In the genomic region with DNA sequence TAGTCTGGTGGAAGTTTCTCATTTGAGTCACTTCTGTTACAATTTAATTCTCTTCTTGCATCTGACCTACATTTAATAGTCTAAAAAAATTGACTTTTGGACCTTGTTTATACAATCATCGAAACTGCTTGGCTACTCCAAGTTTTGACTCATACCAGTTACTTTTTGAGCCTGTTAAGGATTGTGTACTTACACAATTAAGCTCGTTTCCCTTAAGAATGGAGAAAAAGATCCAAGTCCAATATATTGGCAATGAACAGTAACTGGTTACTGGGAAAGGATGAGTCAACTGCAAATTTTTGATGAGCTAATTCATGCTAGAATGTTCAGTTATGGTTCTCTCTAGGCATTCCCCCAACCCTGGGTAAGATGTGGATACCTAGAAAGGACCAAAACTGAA, we compare ENCODE assay signal across 18 cellular contexts. TPM values are rescaled to one million over a fixed set of nuclear protein-coding genes. Genes with fewer than 3 reads are reported as not detected.
DNase-seq lines count a peak whose midpoint lies in the region; ATAC-seq and TF ChIP-seq lines count a peak whose summit lies in the region.
"Had no signal": no experiment of that assay in that cellular context is flagged by ENCODE, and none has a peak within 500 bp of the region (broad histone marks: within the 10 kb centered on the region; RNA-seq: fewer than 3 reads in every experiment).

No MANE protein-coding gene starts in this region.

- peaks cover 0 to 11% of the 10 kb centered on the region in 2 donors for H3K4me1 ChIP-seq in right atrium auricular region
- H3K4me1 ChIP-seq: BLaER1 had no signal

- intact Hi-C loops in left ventricle myocardium superior (cut with micrococcal nuclease) = no loop called here

- no peaks in the 10 kb centered on the region for H3K36me3 ChIP-seq in right atrium auricular region
- H3K36me3 ChIP-seq: BLaER1 had no signal

- no peaks in the 10 kb centered on the region for H3K27me3 ChIP-seq in right atrium auricular region

- DNase-seq in left ventricle myocardium superior (no peak), right atrium auricular region (ENCODE audit: low spot score) (no peak), fibroblast of gingiva (ENCODE audit: low read depth) (peak; percentile 0), kidney tubule cell (ENCODE audit: low spot score) (peak; percentile 59), stromal cell of bone marrow (ENCODE audit: low read depth) (peak; percentile 28), inferior parietal cortex (ENCODE audit: extremely low spot score) (no peak)
- DNase-seq: 8988T; HCEC 1CT; NCI-H146; NCI-H2107; NCI-H226; NCI-H69; NK-92 treated with Interleukin-12 subunit alpha and Interleukin-12 subunit beta, amount 100 ng/mL, for 24 hours; OCI-M1 had no signal

- H3K27ac ChIP-seq in right atrium auricular region = no peak overlapping the region
- H3K27ac ChIP-seq: BLaER1 had no signal

- no peaks in the 10 kb centered on the region for H3K9me3 ChIP-seq in right atrium auricular region
- H3K9me3 ChIP-seq: BLaER1 had no signal

- no peak overlapping the region for H3K4me3 ChIP-seq in right atrium auricular region
- H3K4me3 ChIP-seq: BLaER1 had no signal

- peak; percentile 17 for ATAC-seq in left ventricle myocardium superior
- no peak for ATAC-seq in GM18511 (IDR thresholded peaks at IDR 0.05; ENCODE audit: unreplicated experiment)
- no peak for ATAC-seq in HG02623 (IDR thresholded peaks at IDR 0.05; ENCODE audit: unreplicated experiment)

- no peak for TF ChIP-seq CTCF in right atrium auricular region (IDR thresholded peaks at IDR 0.05)

RNA-seq across cellular contexts. Expression of a gene that starts 58.2 kb away (rescaled TPM):
- total RNA-seq in left ventricle myocardium superior (not detected), right atrium auricular region (not detected)
- total RNA-seq: HT1080 had no signal

Comparison
In these comparisons a context has a peak if more than half of its experiments do, and no peak if none do; other contexts are left out.
1. DNase-seq: peak in fibroblast of gingiva (single experiment), kidney tubule cell (single experiment) and stromal cell of bone marrow (single experiment); none in left ventricle myocardium superior (single experiment), right atrium auricular region (single experiment) and inferior parietal cortex (single experiment).